Comparison of ENCODE assay signal across 16 cellular contexts in the genomic region with DNA sequence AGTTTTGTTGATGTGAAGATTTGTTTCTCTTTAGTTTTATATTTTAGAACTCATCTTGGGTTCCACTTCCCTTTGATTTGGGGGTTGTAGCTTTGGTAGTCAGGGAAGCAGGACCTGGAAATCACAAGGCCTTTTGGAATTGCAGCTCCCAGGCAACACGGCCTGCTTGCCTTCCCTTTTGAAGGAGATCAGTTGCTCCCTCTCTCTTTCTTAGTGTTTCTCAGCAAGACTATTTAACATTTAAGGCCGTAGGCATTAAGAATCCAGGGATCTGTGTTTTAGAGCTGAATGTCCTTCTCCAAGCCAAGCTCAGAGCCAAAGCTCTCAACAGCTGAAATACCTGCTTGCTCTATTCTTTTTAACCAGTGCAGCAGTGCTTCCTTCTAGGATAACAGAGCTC.
DNase-seq lines count a peak whose midpoint lies in the region; ATAC-seq and TF ChIP-seq lines count a peak whose summit lies in the region.
"Had no signal": no experiment of that assay in that cellular context is flagged by ENCODE, and none has a peak within 500 bp of the region (broad histone marks: within the 10 kb centered on the region; RNA-seq: fewer than 3 reads in every experiment).

No MANE protein-coding gene starts in this region.

- ATAC-seq in Right ventricle myocardium superior (ENCODE audit: poor library complexity), result no peak

- H3K9me3 Mint-ChIP-seq in neural progenitor cell (peaks cover 4% of the 10 kb centered on the region), endothelial cell (ENCODE audit: unreplicated experiment) (no peaks in the 10 kb centered on the region)

- no peaks in the 10 kb centered on the region for H3K36me3 ChIP-seq in left ventricle myocardium inferior
- no peaks in the 10 kb centered on the region for H3K36me3 ChIP-seq in iPS DF 6.9 (ENCODE audit: control insufficient read depth, insufficient read depth, low read length)
- no peaks in the 10 kb centered on the region for H3K36me3 ChIP-seq in neural progenitor cell
- H3K36me3 ChIP-seq in SJCRH30, result no peaks in the 10 kb centered on the region
- H3K36me3 ChIP-seq: Peyer's patch had no signal

- TF ChIP-seq CTCF in left ventricle myocardium inferior (IDR thresholded peaks at IDR 0.05; ENCODE audit: borderline replicate concordance), result no peak
- TF ChIP-seq CTCF in neural progenitor cell (IDR thresholded peaks at IDR 0.05), result no peak
- no peak for TF ChIP-seq CTCF in endothelial cell (IDR thresholded peaks at IDR 0.05; ENCODE audit: unreplicated experiment)

- intact Hi-C loops in left ventricle myocardium inferior (cut with micrococcal nuclease), result no loop called here
- intact Hi-C loops in Right ventricle myocardium superior (cut with DNase I), result no loop called here

- peak overlapping the region; percentile 4 for H3K4me2 ChIP-seq in neural progenitor cell

- WGBS in iPS DF 6.9 (ENCODE audit: insufficient coverage, insufficient read length), result no CpG with 5 or more reads among the region's 2 CpGs

- H3F3A ChIP-seq in neural progenitor cell (ENCODE audit: low read depth), result peaks cover 35% of the 10 kb centered on the region

- H3K4me3 Mint-ChIP-seq in neural progenitor cell (no peak overlapping the region), endothelial cell (ENCODE audit: unreplicated experiment) (no peak overlapping the region)

- peaks cover 16% of the 10 kb centered on the region for H4K20me1 ChIP-seq in neural progenitor cell (ENCODE audit: low read depth)

- no peak overlapping the region for H3K4me3 ChIP-seq in left ventricle myocardium inferior
- H3K4me3 ChIP-seq in iPS DF 6.9 (ENCODE audit: low read length), result no peak overlapping the region
- no peak overlapping the region for H3K4me3 ChIP-seq in neural progenitor cell
- H3K4me3 ChIP-seq in SJCRH30, result no peak overlapping the region
- H3K4me3 ChIP-seq: Peyer's patch had no signal

- DNase-seq in left ventricle myocardium inferior (no peak), Right ventricle myocardium superior (no peak), iPS DF 6.9 (ENCODE audit: low read depth, low spot score) (no peak), neural progenitor cell (ENCODE audit: low spot score) (no peak), NCI-H2081 (lab: John Stamatoyannopoulos, UW) (no peak), endothelial cell (ENCODE audit: low spot score) (no peak), SJCRH30 (no peak), HuH-7.5 (ENCODE audit: low spot score) (no peak)
- DNase-seq: GOT3, Karpas-422, MM.1S, NCI-H187 treated with DMSO at 0.1 percent for 48 hours, NCI-H510A, NCI-H82, Peyer's patch, SHP77 had no signal

- H3K27ac Mint-ChIP-seq in neural progenitor cell (no peak overlapping the region), endothelial cell (ENCODE audit: unreplicated experiment) (no peak overlapping the region)

- H3K9me3 ChIP-seq in left ventricle myocardium inferior (replicated peaks) (no peaks in the 10 kb centered on the region), iPS DF 6.9 (ENCODE audit: control insufficient read depth, insufficient read depth, low read length) (no peaks in the 10 kb centered on the region), neural progenitor cell (ENCODE audit: low read depth) (no peaks in the 10 kb centered on the region), SJCRH30 (replicated peaks) (no peaks in the 10 kb centered on the region)
- H3K9me3 ChIP-seq: Peyer's patch had no signal

- H3K27ac ChIP-seq in left ventricle myocardium inferior (replicated peaks), result peak overlapping the region; percentile 31
- H3K27ac ChIP-seq in iPS DF 6.9 (ENCODE audit: low read length), result peak overlapping the region; percentile 73
- peak overlapping the region; percentile 89 for H3K27ac ChIP-seq in neural progenitor cell
- no peak overlapping the region for H3K27ac ChIP-seq in SJCRH30
- H3K27ac ChIP-seq: Peyer's patch had no signal

- H2AFZ ChIP-seq in neural progenitor cell (replicated peaks), result no peak overlapping the region

- H3K36me3 Mint-ChIP-seq in neural progenitor cell (peaks cover 1% of the 10 kb centered on the region), endothelial cell (ENCODE audit: low read depth, unreplicated experiment) (no peaks in the 10 kb centered on the region)

- no peaks in the 10 kb centered on the region for H3K27me3 ChIP-seq in left ventricle myocardium inferior (ENCODE audit: low read depth)
- no peaks in the 10 kb centered on the region for H3K27me3 ChIP-seq in iPS DF 6.9 (ENCODE audit: control insufficient read depth, insufficient read depth, low read length)
- H3K27me3 ChIP-seq in neural progenitor cell, result no peaks in the 10 kb centered on the region
- no peaks in the 10 kb centered on the region for H3K27me3 ChIP-seq in SJCRH30
- H3K27me3 ChIP-seq: Peyer's patch had no signal

- H3K4me1 Mint-ChIP-seq in neural progenitor cell (peaks cover 43% of the 10 kb centered on the region), endothelial cell (ENCODE audit: unreplicated experiment) (peaks cover 29% of the 10 kb centered on the region)

- H3K79me2 ChIP-seq in neural progenitor cell (ENCODE audit: low read depth), result peaks cover 97% of the 10 kb centered on the region

- peak overlapping the region; percentile 4 for H3K9ac ChIP-seq in neural progenitor cell

- H3K4me1 ChIP-seq in left ventricle myocardium inferior (peaks cover 63% of the 10 kb centered on the region), iPS DF 6.9 (ENCODE audit: control insufficient read depth, insufficient read depth, low read length) (peaks cover 4% of the 10 kb centered on the region), neural progenitor cell (peaks cover 74% of the 10 kb centered on the region), SJCRH30 (no peaks in the 10 kb centered on the region)
- H3K4me1 ChIP-seq: Peyer's patch had no signal

- H3K27me3 Mint-ChIP-seq in neural progenitor cell (ENCODE audit: insufficient read depth, low read depth), result no peaks in the 10 kb centered on the region
- H3K27me3 Mint-ChIP-seq in endothelial cell (ENCODE audit: unreplicated experiment), result no peaks in the 10 kb centered on the region
